Comparison of ENCODE assay signal across 8 cellular contexts in the genomic region with DNA sequence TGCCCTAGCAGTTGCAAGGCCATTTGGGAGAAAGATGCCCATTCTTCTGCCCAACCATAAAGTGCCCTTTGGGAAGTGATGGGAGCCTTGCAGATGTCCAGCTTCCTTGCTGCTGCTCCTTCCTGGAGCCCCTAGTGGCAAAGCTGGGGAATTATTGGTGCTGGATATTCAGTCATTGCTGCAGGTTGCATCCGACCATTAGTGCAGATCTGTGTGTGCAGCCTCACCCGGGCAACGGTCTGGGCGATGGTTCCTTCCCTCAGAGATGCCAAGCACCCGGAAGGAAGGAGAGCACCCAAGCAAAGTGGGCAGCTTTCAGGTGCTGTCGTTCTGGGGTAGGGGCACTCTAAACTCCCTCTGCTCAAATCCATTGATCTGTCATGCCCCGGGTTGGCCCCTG.
DNase-seq lines count a peak whose midpoint lies in the region; TF ChIP-seq lines count a peak whose summit lies in the region.

No MANE protein-coding gene starts in this region.

- no peaks in the 10 kb centered on the region for H3K9me3 Mint-ChIP-seq in neural crest cell

- TF ChIP-seq EP300 in suprapubic skin (IDR thresholded peaks at IDR 0.05): no peak

- H3K79me2 ChIP-seq in OCI-LY1 (ENCODE audit: insufficient read depth, low read length): no peaks in the 10 kb centered on the region

- H3K4me3 ChIP-seq in AG10803 (ENCODE audit: low read length) (no peak overlapping the region), OCI-LY1 (ENCODE audit: low read depth, low read length, poor library complexity, severe bottlenecking) (no peak overlapping the region), suprapubic skin (no peak overlapping the region)

- H3K27me3 Mint-ChIP-seq in neural crest cell (ENCODE audit: low read depth): peaks cover 6% of the 10 kb centered on the region

- 22% methylated on average over 4 of the region's 7 CpGs for WGBS in suprapubic skin

- no peaks in the 10 kb centered on the region for H3K9me3 ChIP-seq in OCI-LY1 (ENCODE audit: low read length)
- H3K9me3 ChIP-seq in suprapubic skin: no peaks in the 10 kb centered on the region

- no peak overlapping the region for H3K27ac ChIP-seq in OCI-LY1 (ENCODE audit: low read depth, low read length, poor library complexity, severe bottlenecking)
- no peak overlapping the region for H3K27ac ChIP-seq in suprapubic skin

- H3K4me1 ChIP-seq in OCI-LY1 (ENCODE audit: insufficient read depth, low read length, severe bottlenecking): no peaks in the 10 kb centered on the region
- H3K4me1 ChIP-seq in suprapubic skin: peaks cover under 1% of the 10 kb centered on the region

- peak; percentile 91 for TF ChIP-seq CTCF in AG10803 (conservative IDR thresholded peaks at IDR 0.05; ENCODE audit: low read length)
- TF ChIP-seq CTCF in OCI-LY1 (IDR thresholded peaks at IDR 0.05; ENCODE audit: low read length): peak; percentile 51
- peak; percentile 74 for TF ChIP-seq CTCF in neural crest cell (conservative IDR thresholded peaks at IDR 0.05)
- peak in 1 of 2 donors; percentile 60 for TF ChIP-seq CTCF in suprapubic skin (IDR thresholded peaks at IDR 0.05)

- no peaks in the 10 kb centered on the region for H3K36me3 Mint-ChIP-seq in neural crest cell (ENCODE audit: low read depth)

- H3K27ac Mint-ChIP-seq in neural crest cell (ENCODE audit: unreplicated experiment): no peak overlapping the region

- no peaks in the 10 kb centered on the region for H4K20me1 ChIP-seq in OCI-LY1 (ENCODE audit: insufficient read depth, low read length)

- H3K4me3 Mint-ChIP-seq in neural crest cell: no peak overlapping the region

- H2AFZ ChIP-seq in OCI-LY1 (ENCODE audit: low read length): no peak overlapping the region

- H3K36me3 ChIP-seq in OCI-LY1 (ENCODE audit: insufficient read depth, low read length): no peaks in the 10 kb centered on the region
- no peaks in the 10 kb centered on the region for H3K36me3 ChIP-seq in suprapubic skin

- peaks cover 30% of the 10 kb centered on the region for H3K4me1 Mint-ChIP-seq in neural crest cell

- H3K4me2 ChIP-seq in OCI-LY1 (ENCODE audit: low read length): no peak overlapping the region

- H3K27me3 ChIP-seq in OCI-LY1 (ENCODE audit: insufficient read depth, low read length): 0 out of 2 replicates have a peak, but pooled peaks cover 4% of the 10 kb centered on the region
- H3K27me3 ChIP-seq in suprapubic skin: peaks cover 33% of the 10 kb centered on the region

- no peaks in the 10 kb centered on the region for H3F3A ChIP-seq in OCI-LY1 (ENCODE audit: insufficient read depth, low read length)

- H3K9ac ChIP-seq in OCI-LY1 (ENCODE audit: low read length): no peak overlapping the region

- H3K9me2 ChIP-seq in OCI-LY1 (ENCODE audit: low read depth, low read length): no peaks in the 10 kb centered on the region

- peak; percentile 59 for DNase-seq in AG10803 (ENCODE audit: low read depth)
- DNase-seq in GM19240 (ENCODE audit: insufficient read length, low spot score): peak; percentile 45
- DNase-seq in epidermal melanocyte (ENCODE audit: insufficient read length, low spot score): peak; percentile 71
- peak; percentile 32 for DNase-seq in neural crest cell (ENCODE audit: low read depth, low spot score)
- no peak for DNase-seq in activated T-cell treated with anti-CD3 and anti-CD28 coated beads, Interleukin-2, amount 50 U/mL, for 1 hour
- DNase-seq in foreskin melanocyte: no peak
- DNase-seq in suprapubic skin (ENCODE audit: low spot score in 2 of 2): no peak

- TF ChIP-seq POLR2A in suprapubic skin (IDR thresholded peaks at IDR 0.05): no peak

Comparison
In these comparisons a context has a peak if more than half of its experiments do, and no peak if none do; other contexts are left out.
1. DNase-seq: peak in AG10803 (single experiment), GM19240 (single experiment), epidermal melanocyte (single experiment) and neural crest cell (single experiment); none in activated T-cell treated with anti-CD3 and anti-CD28 coated beads, Interleukin-2, amount 50 U/mL, for 1 hour (single experiment), foreskin melanocyte (single experiment) and suprapubic skin (0 of 2).